13 cellular contexts compared by ENCODE assay signal in genomic region chr2:216536725-216537124, GRCh38. TPM values are rescaled to one million over a fixed set of nuclear protein-coding genes. Genes with fewer than 3 reads are reported as not detected.
A peak's percentile ranks its signal among the peaks of the same experiment; 100 is the strongest.
DNase-seq lines count a peak whose midpoint lies in the region; ATAC-seq, FAIRE-seq and TF ChIP-seq lines count a peak whose summit lies in the region.
"Had no signal": no experiment of that assay in that cellular context is flagged by ENCODE, and none has a peak within 500 bp of the region (broad histone marks: within the 10 kb centered on the region; RNA-seq: fewer than 3 reads in every experiment).

No MANE protein-coding gene starts in this region.

- H3K36me3 ChIP-seq in endothelial cell of umbilical vein (ENCODE audit: control insufficient read depth in 2 of 2, extremely low read depth in 1 of 2, insufficient read depth in 2 of 2, low read length in 2 of 2) = no peaks in the 10 kb centered on the region
- no peaks in the 10 kb centered on the region for H3K36me3 ChIP-seq in muscle layer of duodenum (ENCODE audit: control insufficient read depth in 1 of 2, insufficient read depth in 2 of 2, low read length in 2 of 2)
- H3K36me3 ChIP-seq: BLaER1 treated with 17β-estradiol and CSF1 and Interleukin-3, amounts not matched to agents 10 nM and 100 nM; SJCRH30 had no signal

- H3K27ac ChIP-seq in AG04450 (ENCODE audit: low read depth, low read length) (peak overlapping the region; percentile 65), endothelial cell of umbilical vein (ENCODE audit: insufficient read depth, low read depth, low read length) (no peak overlapping the region), muscle layer of duodenum (ENCODE audit: low read length) (peak overlapping the region; percentile 7)
- H3K27ac ChIP-seq: BLaER1 treated with 17β-estradiol and CSF1 and Interleukin-3, amounts not matched to agents 10 nM and 100 nM; SJCRH30 had no signal

- H3K9me3 ChIP-seq in AG04450 (ENCODE audit: control insufficient read depth, insufficient read depth, low read length) (peaks cover 4% of the 10 kb centered on the region; the same call in 1 of the 2 replicates), endothelial cell of umbilical vein (replicated peaks; ENCODE audit: control insufficient read depth, insufficient read depth, low read length) (no peaks in the 10 kb centered on the region), muscle layer of duodenum (ENCODE audit: control insufficient read depth in 1 of 2, low read length in 2 of 2) (no peaks in the 10 kb centered on the region)
- H3K9me3 ChIP-seq: BLaER1 treated with 17β-estradiol and CSF1 and Interleukin-3, amounts not matched to agents 10 nM and 100 nM; SJCRH30 had no signal

- H3K9me1 ChIP-seq in endothelial cell of umbilical vein (replicated peaks; ENCODE audit: control insufficient read depth, extremely low read depth, insufficient read depth, low read length) = no peaks in the 10 kb centered on the region

- H3K4me1 ChIP-seq in endothelial cell of umbilical vein (ENCODE audit: control insufficient read depth, extremely low read depth, insufficient read depth, low read length) (peaks cover 38% of the 10 kb centered on the region), muscle layer of duodenum (ENCODE audit: control insufficient read depth in 1 of 2, insufficient read depth in 2 of 2, low read length in 2 of 2) (peaks cover 8 to 31% of the 10 kb centered on the region in 2 donors)

- no peaks in the 10 kb centered on the region for H3K27me3 ChIP-seq in AG04450 (ENCODE audit: control insufficient read depth, insufficient read depth, low read length)
- H3K27me3 ChIP-seq in endothelial cell of umbilical vein (ENCODE audit: control insufficient read depth in 2 of 2, insufficient read depth in 2 of 2, low read length in 2 of 2) = no peaks in the 10 kb centered on the region
- no peaks in the 10 kb centered on the region for H3K27me3 ChIP-seq in muscle layer of duodenum (ENCODE audit: low read depth, low read length)
- H3K27me3 ChIP-seq: BLaER1 treated with 17β-estradiol and CSF1 and Interleukin-3, amounts not matched to agents 10 nM and 100 nM; SJCRH30 had no signal

- peak overlapping the region; percentile 50 for H2AFZ ChIP-seq in endothelial cell of umbilical vein (ENCODE audit: low read depth, low read length)

- H4K20me1 ChIP-seq in endothelial cell of umbilical vein (replicated peaks; ENCODE audit: control insufficient read depth, extremely low read depth, insufficient read depth, low read length) = no peaks in the 10 kb centered on the region
- H4K20me1 ChIP-seq: BLaER1 treated with 17β-estradiol and CSF1 and Interleukin-3, amounts not matched to agents 10 nM and 100 nM had no signal

- TF ChIP-seq CTCF in AG04450 (IDR thresholded peaks at IDR 0.05; ENCODE audit: low read depth, low read length) (no peak), endothelial cell of umbilical vein (IDR thresholded peaks at IDR 0.05; ENCODE audit: extremely low read depth in 1 of 2, insufficient read depth in 1 of 2, low read depth in 1 of 2, low read length in 2 of 2) (no peak)

- dilution Hi-C loops in endothelial cell of umbilical vein (cut with MboI; ENCODE audit: extremely low pct_ligation_motif_present, low sequenced_read_pairs) = no loop called here

- CTCF ChIA-PET in AG04450 (lab: Charles Lee) (interaction anchor here (0.9 to 1.6 kb wide), 2 partner anchors 17 to 116 kb away, joined by 4 read pairs; no protein-coding TSS in a partner anchor), endothelial cell of umbilical vein (lab: Charles Lee) (interaction anchor here (1.1 to 4.3 kb wide), 4 partner anchors 17 to 129 kb away, joined by 3 to 27 read pairs (median 8); no protein-coding TSS in a partner anchor)

- no peaks in the 10 kb centered on the region for H3K79me2 ChIP-seq in endothelial cell of umbilical vein (ENCODE audit: control insufficient read depth, insufficient read depth, low read length)

- POLR2A ChIA-PET in AG04450 (lab: Yijun Ruan, JAX) (no interaction called here), endothelial cell of umbilical vein (lab: Charles Lee) (interaction anchor here (1.2 kb wide), 1 partner anchor 38 kb away, joined by 3 read pairs; the partner anchor contains the start of gene RPL37A)

- no peak for ATAC-seq in GM18907 (IDR thresholded peaks at IDR 0.05; ENCODE audit: unreplicated experiment)

- BruUV-seq in endothelial cell of umbilical vein (replicated peaks; lab: Mats Ljungman, UMichigan) = no TSS peak

- no peak for FAIRE-seq in endothelial cell of umbilical vein (lab: Jason Lieb, UNC)

- intact Hi-C loops in endothelial cell of umbilical vein (cut with micrococcal nuclease) = no loop called here

- no peak for TF ChIP-seq POLR2A in endothelial cell of umbilical vein (IDR thresholded peaks at IDR 0.05; ENCODE audit: low read depth, low read length)

- H3K4me2 ChIP-seq in endothelial cell of umbilical vein (ENCODE audit: insufficient read depth, low read length) = no peak overlapping the region

- no peak overlapping the region for H3K4me3 ChIP-seq in AG04450 (ENCODE audit: low read depth, low read length)
- no peak overlapping the region for H3K4me3 ChIP-seq in endothelial cell of umbilical vein (replicated peaks in 1 of 3; ENCODE audit: insufficient read depth in 1 of 3, low read depth in 1 of 3, low read length in 3 of 3)
- no peak overlapping the region for H3K4me3 ChIP-seq in muscle layer of duodenum (ENCODE audit: low read depth in 1 of 2, low read length in 2 of 2)
- H3K4me3 ChIP-seq: BLaER1 treated with 17β-estradiol and CSF1 and Interleukin-3, amounts not matched to agents 10 nM and 100 nM; SJCRH30 had no signal

- no peak for DNase-seq in AG04450 (ENCODE audit: low read depth, low spot score)
- peak; percentile 26 for DNase-seq in NCI-H2107 (lab: John Stamatoyannopoulos, UW)
- no peak for DNase-seq in endothelial cell of umbilical vein (ENCODE audit: low read depth, low spot score)
- no peak for DNase-seq in DMS153 treated with DMSO at 0.1 percent for 48 hours (lab: John Stamatoyannopoulos, UW; ENCODE audit: unreplicated experiment)
- no peak for DNase-seq in COLO829 (ENCODE audit: low spot score)
- no peak for DNase-seq in NCI-H1048 (lab: John Stamatoyannopoulos, UW)
- DNase-seq: activated CD4-positive, alpha-beta T cell treated with anti-CD3 and anti-CD28 coated beads for 48 hours; activated naive CD4-positive, alpha-beta T cell treated with anti-CD3 and anti-CD28 coated beads, Interleukin-2, amount 50 U/mL, for 16 hours; effector memory CD4-positive, alpha-beta T cell had no signal

- H3K9ac ChIP-seq in endothelial cell of umbilical vein (replicated peaks; ENCODE audit: extremely low read depth, insufficient read depth, low read length) = no peak overlapping the region
- H3K9ac ChIP-seq: BLaER1 treated with 17β-estradiol and CSF1 and Interleukin-3, amounts not matched to agents 10 nM and 100 nM had no signal

TF ChIP-seq in endothelial cell of umbilical vein, 7 proteins besides CTCF, POLR2A, EP300 and RAD21:
- TF ChIP-seq POLR2AphosphoS5 (IDR thresholded peaks at IDR 0.05; ENCODE audit: insufficient read depth, low read depth, low read length) (no peak), EZH2 (IDR thresholded peaks at IDR 0.05; ENCODE audit: borderline replicate concordance, low read depth, low read length, severe bottlenecking) (no peak), JUN (IDR thresholded peaks at IDR 0.05; ENCODE audit: borderline replicate concordance, insufficient read depth, insufficient read length, low read depth) (no peak), MYC (IDR thresholded peaks at IDR 0.05; ENCODE audit: low read depth, low read length) (no peak), MAX (IDR thresholded peaks at IDR 0.05; ENCODE audit: insufficient read depth, insufficient read length) (no peak), GATA2 (IDR thresholded peaks at IDR 0.05; ENCODE audit: insufficient read depth, insufficient read length, low read depth, low read length) (no peak), FOS (IDR thresholded peaks at IDR 0.05; ENCODE audit: borderline replicate concordance, insufficient read depth, low read length) (no peak)
TF ChIP-seq in endothelial cell of umbilical vein: peak in this region for 0.

RNA-seq across cellular contexts. Expression of gene RPL37A, which starts 38.1 kb away (rescaled TPM):
- polyA plus RNA-seq in AG04450 (2011; rRNA removed) (3,563 and 3,667 TPM in 2 replicates), endothelial cell of umbilical vein (1,143 and 1,889 TPM in 2 replicates)
- polyA minus RNA-seq in AG04450 (2011; rRNA and poly(A)+ RNA removed) = 742 and 782 TPM in 2 replicates
- 2,628 and 2,952 TPM in 2 replicates for total RNA-seq in endothelial cell of umbilical vein
- polyA plus RNA-seq in endothelial cell of umbilical vein (2011; cell fraction: cytosol; rRNA removed) = 2,402 and 3,048 TPM in 2 replicates
- 806 and 883 TPM in 2 replicates for polyA plus RNA-seq in endothelial cell of umbilical vein (2011; cell fraction: nucleus; rRNA removed)
- polyA plus RNA-seq in endothelial cell of umbilical vein (2012) = 5,195 and 6,189 TPM in 2 replicates
- polyA minus RNA-seq in endothelial cell of umbilical vein = 605 and 868 TPM in 2 replicates
- polyA minus RNA-seq in endothelial cell of umbilical vein (2011; cell fraction: cytosol; rRNA and poly(A)+ RNA removed) = 771 TPM
- polyA minus RNA-seq in endothelial cell of umbilical vein (2011; cell fraction: nucleus; rRNA and poly(A)+ RNA removed) = 140 and 162 TPM in 2 replicates
